Comparison of ENCODE assay signal across 14 cellular contexts in the genomic region with DNA sequence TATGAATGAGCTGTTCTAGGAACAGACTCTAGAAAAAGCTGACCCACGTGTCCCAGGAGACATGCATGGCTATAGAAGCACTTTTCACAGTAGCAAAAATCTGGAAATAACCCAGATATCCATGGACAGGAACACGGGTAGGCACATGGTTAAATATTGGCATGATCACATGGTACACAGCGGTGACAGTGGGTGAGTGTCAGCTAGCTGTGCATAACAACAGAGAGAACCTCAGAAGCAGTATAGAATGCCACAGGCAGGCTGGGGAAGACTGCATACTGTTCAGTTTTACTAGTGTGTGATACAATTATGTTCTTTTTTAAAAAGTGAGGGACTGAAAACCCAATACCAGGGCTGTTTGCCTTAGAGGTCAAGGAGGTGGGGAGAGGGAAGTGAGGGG. TPM values are rescaled to one million over a fixed set of nuclear protein-coding genes. Genes with fewer than 3 reads are reported as not detected.
DNase-seq lines count a peak whose midpoint lies in the region; ATAC-seq, FAIRE-seq and TF ChIP-seq lines count a peak whose summit lies in the region.
"Had no signal": no experiment of that assay in that cellular context is flagged by ENCODE, and none has a peak within 500 bp of the region (broad histone marks: within the 10 kb centered on the region; RNA-seq: fewer than 3 reads in every experiment).

No MANE protein-coding gene starts in this region.

- no peak overlapping the region for H2BK15ac ChIP-seq in mesendoderm (replicated peaks; ENCODE audit: low read depth)

- peaks cover 8 to 40% (median 34%) of the 10 kb centered on the region in 4 donors for H3K4me1 ChIP-seq in liver (ENCODE audit: control insufficient read depth in 4 of 4, insufficient read depth in 4 of 4, low read length in 3 of 4)
- peaks cover 41% of the 10 kb centered on the region for H3K4me1 ChIP-seq in HepG2 (ENCODE audit: insufficient read depth, low read length)
- peaks cover 38% of the 10 kb centered on the region for H3K4me1 ChIP-seq in prostate gland (replicated peaks)
- no peaks in the 10 kb centered on the region for H3K4me1 ChIP-seq in mesendoderm (ENCODE audit: control insufficient read depth, low read depth, low read length)

- H3K23ac ChIP-seq in mesendoderm (ENCODE audit: low read length): no peak overlapping the region

- no peak overlapping the region for H3K56ac ChIP-seq in mesendoderm (ENCODE audit: low read length)

- H3K79me1 ChIP-seq in mesendoderm (ENCODE audit: low read length): peaks cover 36% of the 10 kb centered on the region

- peak overlapping the region; percentile 51 to 61 for H3K27ac ChIP-seq in liver (ENCODE audit: low read depth in 1 of 2, low read length in 2 of 2)
- no peak overlapping the region for H3K27ac ChIP-seq in HepG2 (ENCODE audit: extremely low read length, insufficient read depth, low read length)
- peak overlapping the region; percentile 81 to 85 for H3K27ac ChIP-seq in prostate gland
- H3K27ac ChIP-seq in mesendoderm (ENCODE audit: low read depth, low read length): no peak overlapping the region

- H3K4me3 ChIP-seq in liver (ENCODE audit: low read depth in 1 of 3, low read length in 3 of 3): no peak overlapping the region
- H3K4me3 ChIP-seq in HepG2 (replicated peaks in 1 of 3; ENCODE audit: insufficient read depth in 1 of 3, low read depth in 2 of 3, low read length in 3 of 3): no peak overlapping the region
- H3K4me3 ChIP-seq in prostate gland: no peak overlapping the region
- no peak overlapping the region for H3K4me3 ChIP-seq in mesendoderm (ENCODE audit: low read length)
- H3K4me3 ChIP-seq: testis had no signal

- BruUV-seq in HepG2 (replicated peaks; lab: Mats Ljungman, UMichigan): no TSS peak

- H3K36me3 ChIP-seq in liver (ENCODE audit: control insufficient read depth in 4 of 4, insufficient read depth in 3 of 4, low read depth in 1 of 4, low read length in 3 of 4): no peaks in the 10 kb centered on the region
- no peaks in the 10 kb centered on the region; a peak in 1 of 5 replicates for H3K36me3 ChIP-seq in HepG2 (replicated peaks in 1 of 2; ENCODE audit: control insufficient read depth in 1 of 2, insufficient read depth in 2 of 2, low read length in 2 of 2)
- H3K36me3 ChIP-seq in prostate gland: no peaks in the 10 kb centered on the region
- H3K36me3 ChIP-seq in mesendoderm (ENCODE audit: control insufficient read depth, insufficient read depth, low read length): no peaks in the 10 kb centered on the region

- no peak for TF ChIP-seq CTCF in liver (IDR thresholded peaks at IDR 0.05; ENCODE audit: low read depth, low read length, missing input control)
- no peak for TF ChIP-seq CTCF in HepG2 (CRISPR knock-in tag; IDR thresholded peaks at IDR 0.05)
- TF ChIP-seq CTCF in prostate gland (IDR thresholded peaks at IDR 0.05): no peak

- FAIRE-seq in HepG2 (lab: Jason Lieb, UNC): no peak
- FAIRE-seq: H54 had no signal

- H3K9ac ChIP-seq in liver (ENCODE audit: low read depth in 1 of 2, low read length in 2 of 2) (no peak overlapping the region), HepG2 (ENCODE audit: insufficient read depth, low read depth, low read length) (no peak overlapping the region), mesendoderm (ENCODE audit: low read length) (no peak overlapping the region)

- in situ Hi-C loops in HepG2 (cut with HindIII; ENCODE audit: extremely low pct_ligation_motif_present, low pct_unique_long_range_greater_than_20kb): no loop called here

- ATAC-seq in HepG2: no peak
- ATAC-seq: activated naive CD8-positive, alpha-beta T cell treated with anti-CD3 and anti-CD28 coated beads, Interleukin-2, amount 50 U/mL, for 24 hours had no signal

- no peak overlapping the region for H2AFZ ChIP-seq in HepG2 (ENCODE audit: low read length)

- TF ChIP-seq EP300 in HepG2 (IDR thresholded peaks at IDR 0.05; ENCODE audit: low read depth in 2 of 2, low read length in 2 of 2) (no peak), HepG2 (CRISPR knock-in tag; IDR thresholded peaks at IDR 0.05; ENCODE audit: borderline replicate concordance) (no peak)

- intact Hi-C loops in HepG2 (cut with micrococcal nuclease; ENCODE audit: unreplicated experiment): no loop called here
- intact Hi-C loops in prostate gland (cut with DNase I): no loop called here

- 25% methylated on average over 3 of the region's 3 CpGs for WGBS in liver
- 78% methylated on average over 3 of the region's 3 CpGs for WGBS in HepG2 (ENCODE audit: low lambda C conversion rate)
- 27% methylated on average over 3 of the region's 3 CpGs for WGBS in prostate gland
- no CpG with 5 or more reads among the region's 3 CpGs for WGBS in mesendoderm (ENCODE audit: extremely low coverage, insufficient coverage, low lambda C conversion rate)

- H2AK5ac ChIP-seq in mesendoderm (ENCODE audit: low read length): no peak overlapping the region

- peaks cover 9% of the 10 kb centered on the region for H4K20me1 ChIP-seq in HepG2 (ENCODE audit: insufficient read depth, low read length)

- H2BK5ac ChIP-seq in mesendoderm (ENCODE audit: low read length): no peak overlapping the region

- H3K79me2 ChIP-seq in HepG2 (ENCODE audit: insufficient read depth, low read length) (peaks cover 2% of the 10 kb centered on the region), mesendoderm (ENCODE audit: control insufficient read depth, insufficient read depth, low read length) (peaks cover 7% of the 10 kb centered on the region)

- no peak overlapping the region for H2BK120ac ChIP-seq in mesendoderm (ENCODE audit: low read depth, low read length)

- H3K9me3 ChIP-seq in liver (ENCODE audit: control insufficient read depth in 4 of 4, low read length in 3 of 4): no peaks in the 10 kb centered on the region
- H3K9me3 ChIP-seq in HepG2 (ENCODE audit: low read length): no peaks in the 10 kb centered on the region
- H3K9me3 ChIP-seq in prostate gland: no peaks in the 10 kb centered on the region
- H3K9me3 ChIP-seq: testis had no signal

- no peak for DNase-seq in HepG2 (ENCODE audit: low spot score)
- peak; percentile 46 for DNase-seq in kidney tubule cell (ENCODE audit: low spot score)
- DNase-seq in prostate gland (ENCODE audit: low spot score): no peak
- DNase-seq in SK-N-DZ (ENCODE audit: low spot score): no peak
- DNase-seq in mesendoderm: no peak
- no peak for DNase-seq in NCI-H2171 treated with DMSO at 0.1 percent for 48 hours (lab: John Stamatoyannopoulos, UW)
- DNase-seq in DMS53 (lab: John Stamatoyannopoulos, UW): no peak
- DNase-seq: ACHN; activated CD4-positive, alpha-beta memory T cell treated with anti-CD3 and anti-CD28 coated beads for 36 hours; activated naive CD8-positive, alpha-beta T cell treated with anti-CD3 and anti-CD28 coated beads, Interleukin-2, amount 50 U/mL, for 24 hours; NCI-H524 treated with DMSO at 0.1 percent for 48 hours; testis had no signal

- no peak overlapping the region for H4K5ac ChIP-seq in mesendoderm (ENCODE audit: low read length)

- TF ChIP-seq RAD21 in liver (IDR thresholded peaks at IDR 0.05): no peak
- TF ChIP-seq RAD21 in HepG2 (CRISPR knock-in tag; IDR thresholded peaks at IDR 0.05): no peak

- H3K18ac ChIP-seq in mesendoderm (ENCODE audit: low read length): no peak overlapping the region

- TF ChIP-seq POLR2A in HepG2 (IDR thresholded peaks at IDR 0.05; ENCODE audit: insufficient read depth in 1 of 2, low read depth in 2 of 2, low read length in 2 of 2) (no peak), prostate gland (IDR thresholded peaks at IDR 0.05) (no peak)

- no peak overlapping the region for H4K8ac ChIP-seq in mesendoderm (ENCODE audit: low read depth, low read length)

- H3K4ac ChIP-seq in mesendoderm (ENCODE audit: low read depth, low read length): no peak overlapping the region

- CTCF ChIA-PET in HepG2 (lab: Yijun Ruan, JAX; ENCODE audit: low intra/inter-chr PET ratio, low total read pairs): no interaction called here

- H3K27me3 ChIP-seq in liver (ENCODE audit: control insufficient read depth in 4 of 4, insufficient read depth in 4 of 4, low read length in 3 of 4) (no peaks in the 10 kb centered on the region), HepG2 (ENCODE audit: control insufficient read depth in 1 of 2, insufficient read depth in 2 of 2, low read length in 2 of 2) (no peaks in the 10 kb centered on the region), prostate gland (replicated peaks; ENCODE audit: insufficient read depth) (no peaks in the 10 kb centered on the region), mesendoderm (ENCODE audit: insufficient read depth, low read length, poor library complexity) (no peaks in the 10 kb centered on the region)
- H3K27me3 ChIP-seq: testis had no signal

- H3K4me2 ChIP-seq in HepG2 (ENCODE audit: low read depth, low read length) (no peak overlapping the region), mesendoderm (ENCODE audit: low read length) (no peak overlapping the region)

- POLR2A ChIA-PET in HepG2 (lab: Yijun Ruan, JAX): no interaction called here

RNA-seq across cellular contexts. Expression of gene EPN2, which starts 31.4 kb away (rescaled TPM):
- 10 to 100 TPM; 10.7 to 23.8 TPM for total RNA-seq in liver
- polyA plus RNA-seq in liver: 10 to 100 TPM in 1 of 2 donors, 1 to 10 TPM in 1; 5.6 to 13.8 TPM
- total RNA-seq in HepG2 (2016; rRNA removed; fragmentation: Illumina TruSeq; extraction: Trizol): 7.8 and 9.3 TPM in 2 replicates
- 7.1 and 8.4 TPM in 2 replicates for total RNA-seq in HepG2 (2016; cell fraction: cytosol; rRNA removed; fragmentation: Illumina TruSeq; extraction: Trizol; ENCODE audit: low read depth)
- 6.5 and 7.5 TPM in 2 replicates for total RNA-seq in HepG2 (2016; cell fraction: insoluble cytoplasmic fraction; rRNA removed; fragmentation: Illumina TruSeq; extraction: Trizol)
- 7.8 and 13.2 TPM in 2 replicates for total RNA-seq in HepG2 (2016; cell fraction: membrane; rRNA removed; fragmentation: Illumina TruSeq; extraction: Trizol)
- 12.8 and 15.5 TPM in 2 replicates for total RNA-seq in HepG2 (2016; cell fraction: nucleus; rRNA removed; fragmentation: Illumina TruSeq; extraction: Trizol)
- polyA plus RNA-seq in HepG2 (2011; rRNA removed): 17.8 and 19.2 TPM in 2 replicates
- 15.5 and 16.2 TPM in 2 replicates for polyA plus RNA-seq in HepG2 (2011; cell fraction: cytosol; rRNA removed)
- polyA plus RNA-seq in HepG2 (2011; cell fraction: nucleus; rRNA removed): 41.0 and 65.6 TPM in 2 replicates
- polyA plus RNA-seq in HepG2 (2012): 17.0 and 18.3 TPM in 2 replicates
- 2.5 and 3.6 TPM in 2 replicates for polyA plus RNA-seq in HepG2 (2016; cell fraction: cytosol; fragmentation: Illumina TruSeq; extraction: Trizol; ENCODE audit: low read depth)
- polyA plus RNA-seq in HepG2 (2016; cell fraction: insoluble cytoplasmic fraction; fragmentation: Illumina TruSeq; extraction: Trizol; ENCODE audit: low read depth): 9.1 and 11.8 TPM in 2 replicates
- polyA plus RNA-seq in HepG2 (2016; cell fraction: membrane; fragmentation: Illumina TruSeq; extraction: Trizol; ENCODE audit: low read depth): 4.7 and 5.3 TPM in 2 replicates
- polyA plus RNA-seq in HepG2 (2016; cell fraction: nucleus; fragmentation: Illumina TruSeq; extraction: Trizol; ENCODE audit: insufficient read depth, low read depth): 21.2 and 21.7 TPM in 2 replicates
- 33.4 and 37.5 TPM in 2 replicates for polyA minus RNA-seq in HepG2 (2011; rRNA and poly(A)+ RNA removed; ENCODE audit: low replicate concordance)
- polyA minus RNA-seq in HepG2 (2011; cell fraction: cytosol; rRNA and poly(A)+ RNA removed): 13.2 and 14.8 TPM in 2 replicates
- 30.2 and 31.4 TPM in 2 replicates for polyA minus RNA-seq in HepG2 (2011; cell fraction: nucleus; rRNA and poly(A)+ RNA removed)
- total RNA-seq in prostate gland: 10 to 100 TPM; 28.8 to 67.7 TPM
- polyA plus RNA-seq in SK-N-DZ (2014; cell fraction: cytosol; rRNA removed): 24.2 and 32.2 TPM in 2 replicates
- polyA plus RNA-seq in SK-N-DZ (2014; cell fraction: nucleus; rRNA removed): 29.0 and 43.9 TPM in 2 replicates
- polyA plus RNA-seq in mesendoderm (2013, experiment 1 of 2): 41.2 TPM
- 40.6 TPM for polyA plus RNA-seq in mesendoderm (2013, experiment 2 of 2)

Comparison
In these comparisons a context has a peak if more than half of its experiments do, and no peak if none do; other contexts are left out.
1. H3K27ac ChIP-seq: peak in liver (2 of 2) and prostate gland (2 of 2); none in HepG2 (single experiment) and mesendoderm (single experiment).